In genomic region chr22:33666249-33666648, GRCh38 we compare ENCODE assay signal across 1 cellular context.
TF ChIP-seq lines count a peak whose summit lies in the region.

No MANE protein-coding gene starts in this region.

TF ChIP-seq in GM23338, 12 proteins besides CTCF, POLR2A, EP300 and RAD21 (continued from another document):
- TF ChIP-seq, protein P1, sequence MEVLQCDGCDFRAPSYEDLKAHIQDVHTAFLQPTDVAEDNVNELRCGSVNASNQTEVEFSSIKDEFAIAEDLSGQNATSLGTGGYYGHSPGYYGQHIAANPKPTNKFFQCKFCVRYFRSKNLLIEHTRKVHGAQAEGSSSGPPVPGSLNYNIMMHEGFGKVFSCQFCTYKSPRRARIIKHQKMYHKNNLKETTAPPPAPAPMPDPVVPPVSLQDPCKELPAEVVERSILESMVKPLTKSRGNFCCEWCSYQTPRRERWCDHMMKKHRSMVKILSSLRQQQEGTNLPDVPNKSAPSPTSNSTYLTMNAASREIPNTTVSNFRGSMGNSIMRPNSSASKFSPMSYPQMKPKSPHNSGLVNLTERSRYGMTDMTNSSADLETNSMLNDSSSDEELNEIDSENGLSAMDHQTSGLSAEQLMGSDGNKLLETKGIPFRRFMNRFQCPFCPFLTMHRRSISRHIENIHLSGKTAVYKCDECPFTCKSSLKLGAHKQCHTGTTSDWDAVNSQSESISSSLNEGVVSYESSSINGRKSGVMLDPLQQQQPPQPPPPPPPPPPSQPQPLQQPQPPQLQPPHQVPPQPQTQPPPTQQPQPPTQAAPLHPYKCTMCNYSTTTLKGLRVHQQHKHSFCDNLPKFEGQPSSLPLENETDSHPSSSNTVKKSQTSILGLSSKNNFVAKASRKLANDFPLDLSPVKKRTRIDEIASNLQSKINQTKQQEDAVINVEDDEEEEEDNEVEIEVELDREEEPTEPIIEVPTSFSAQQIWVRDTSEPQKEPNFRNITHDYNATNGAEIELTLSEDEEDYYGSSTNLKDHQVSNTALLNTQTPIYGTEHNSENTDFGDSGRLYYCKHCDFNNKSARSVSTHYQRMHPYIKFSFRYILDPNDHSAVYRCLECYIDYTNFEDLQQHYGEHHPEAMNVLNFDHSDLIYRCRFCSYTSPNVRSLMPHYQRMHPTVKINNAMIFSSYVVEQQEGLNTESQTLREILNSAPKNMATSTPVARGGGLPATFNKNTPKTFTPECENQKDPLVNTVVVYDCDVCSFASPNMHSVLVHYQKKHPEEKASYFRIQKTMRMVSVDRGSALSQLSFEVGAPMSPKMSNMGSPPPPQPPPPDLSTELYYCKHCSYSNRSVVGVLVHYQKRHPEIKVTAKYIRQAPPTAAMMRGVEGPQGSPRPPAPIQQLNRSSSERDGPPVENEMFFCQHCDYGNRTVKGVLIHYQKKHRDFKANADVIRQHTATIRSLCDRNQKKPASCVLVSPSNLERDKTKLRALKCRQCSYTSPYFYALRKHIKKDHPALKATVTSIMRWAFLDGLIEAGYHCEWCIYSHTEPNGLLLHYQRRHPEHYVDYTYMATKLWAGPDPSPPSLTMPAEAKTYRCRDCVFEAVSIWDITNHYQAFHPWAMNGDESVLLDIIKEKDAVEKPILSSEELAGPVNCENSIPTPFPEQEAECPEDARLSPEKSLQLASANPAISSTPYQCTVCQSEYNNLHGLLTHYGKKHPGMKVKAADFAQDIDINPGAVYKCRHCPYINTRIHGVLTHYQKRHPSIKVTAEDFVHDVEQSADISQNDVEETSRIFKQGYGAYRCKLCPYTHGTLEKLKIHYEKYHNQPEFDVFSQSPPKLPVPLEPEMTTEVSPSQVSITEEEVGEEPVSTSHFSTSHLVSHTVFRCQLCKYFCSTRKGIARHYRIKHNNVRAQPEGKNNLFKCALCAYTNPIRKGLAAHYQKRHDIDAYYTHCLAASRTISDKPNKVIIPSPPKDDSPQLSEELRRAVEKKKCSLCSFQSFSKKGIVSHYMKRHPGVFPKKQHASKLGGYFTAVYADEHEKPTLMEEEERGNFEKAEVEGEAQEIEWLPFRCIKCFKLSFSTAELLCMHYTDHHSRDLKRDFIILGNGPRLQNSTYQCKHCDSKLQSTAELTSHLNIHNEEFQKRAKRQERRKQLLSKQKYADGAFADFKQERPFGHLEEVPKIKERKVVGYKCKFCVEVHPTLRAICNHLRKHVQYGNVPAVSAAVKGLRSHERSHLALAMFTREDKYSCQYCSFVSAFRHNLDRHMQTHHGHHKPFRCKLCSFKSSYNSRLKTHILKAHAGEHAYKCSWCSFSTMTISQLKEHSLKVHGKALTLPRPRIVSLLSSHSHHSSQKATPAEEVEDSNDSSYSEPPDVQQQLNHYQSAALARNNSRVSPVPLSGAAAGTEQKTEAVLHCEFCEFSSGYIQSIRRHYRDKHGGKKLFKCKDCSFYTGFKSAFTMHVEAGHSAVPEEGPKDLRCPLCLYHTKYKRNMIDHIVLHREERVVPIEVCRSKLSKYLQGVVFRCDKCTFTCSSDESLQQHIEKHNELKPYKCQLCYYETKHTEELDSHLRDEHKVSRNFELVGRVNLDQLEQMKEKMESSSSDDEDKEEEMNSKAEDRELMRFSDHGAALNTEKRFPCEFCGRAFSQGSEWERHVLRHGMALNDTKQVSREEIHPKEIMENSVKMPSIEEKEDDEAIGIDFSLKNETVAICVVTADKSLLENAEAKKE (CRISPR knock-in tag; IDR thresholded peaks at IDR 0.05), result no peak
- TF ChIP-seq ZNF331 (CRISPR knock-in tag; IDR thresholded peaks at IDR 0.05; ENCODE audit: low read depth) (no peak), EZH2phosphoT487 (IDR thresholded peaks at IDR 0.05; ENCODE audit: unreplicated experiment) (no peak), ETS1 (IDR thresholded peaks at IDR 0.05) (no peak)
TF ChIP-seq in GM23338: peak in this region for 0.
